16 cellular contexts compared by ENCODE assay signal in genomic region chr5:150082889-150083288, GRCh38. TPM values are rescaled to one million over a fixed set of nuclear protein-coding genes. Genes with fewer than 3 reads are reported as not detected.
DNase-seq lines count a peak whose midpoint lies in the region; ATAC-seq and FAIRE-seq lines count a peak whose summit lies in the region.
"Had no signal": no experiment of that assay in that cellular context is flagged by ENCODE, and none has a peak within 500 bp of the region (broad histone marks: within the 10 kb centered on the region; RNA-seq: fewer than 3 reads in every experiment).

No MANE protein-coding gene starts in this region.

- no peak for DNase-seq in Right ventricle myocardium superior
- DNase-seq in Right ventricle myocardium inferior (ENCODE audit: missing footprints) = no peak
- peak; percentile 26 for DNase-seq in globus pallidus (ENCODE audit: low spot score)
- DNase-seq in neuronal stem cell (ENCODE audit: low spot score) = no peak
- DNase-seq in ureter (ENCODE audit: low spot score) = peak; percentile 32
- no peak for DNase-seq in HTR-8/SVneo (ENCODE audit: insufficient read length, low spot score)
- DNase-seq in A172 (ENCODE audit: low spot score) = no peak
- DNase-seq: activated naive CD8-positive, alpha-beta T cell treated with anti-CD3 and anti-CD28 coated beads, Interleukin-2, amount 10 ng/mL, durations not matched to agents 7 days and 5 days; foreskin keratinocyte; NCI-H748 treated with DMSO at 0.1 percent for 48 hours; occipital lobe had no signal

- H3K27ac ChIP-seq in neuronal stem cell (replicated peaks; ENCODE audit: low read length) = no peak overlapping the region
- H3K27ac ChIP-seq: cardiac muscle cell, foreskin keratinocyte had no signal

- H3K79me1 ChIP-seq in neuronal stem cell (ENCODE audit: low read depth, low read length) = no peaks in the 10 kb centered on the region

- H3K4ac ChIP-seq in neuronal stem cell (ENCODE audit: low read length) = no peak overlapping the region

- H3K4me1 ChIP-seq in neuronal stem cell (ENCODE audit: control insufficient read depth in 2 of 2, insufficient read depth in 1 of 2, low read depth in 1 of 2, low read length in 2 of 2) = peaks cover 11 to 16% of the 10 kb centered on the region in 2 donors
- H3K4me1 ChIP-seq: foreskin keratinocyte had no signal

- peak overlapping the region; percentile 42 for H3K18ac ChIP-seq in neuronal stem cell (ENCODE audit: low read length)

- no peak overlapping the region for H2AFZ ChIP-seq in neuronal stem cell (ENCODE audit: low read length)

- H3K23ac ChIP-seq in neuronal stem cell (ENCODE audit: low read depth, low read length, poor library complexity) = no peak overlapping the region

- no peak for FAIRE-seq in HTR-8/SVneo (lab: Jason Lieb, UNC)
- FAIRE-seq: endometrium, RCC 7860 had no signal

- no peak overlapping the region for H4K8ac ChIP-seq in neuronal stem cell (ENCODE audit: low read depth, low read length)

- H3K36me3 ChIP-seq in neuronal stem cell (replicated peaks in 1 of 2; ENCODE audit: control insufficient read depth in 2 of 2, insufficient read depth in 2 of 2, low read length in 2 of 2) = no peaks in the 10 kb centered on the region
- H3K36me3 ChIP-seq: cardiac muscle cell had no signal

- intact Hi-C loops in Right ventricle myocardium superior (cut with DNase I) (no loop called here), Right ventricle myocardium inferior (cut with DNase I) (no loop called here)

- ATAC-seq in Right ventricle myocardium superior (ENCODE audit: poor library complexity) (peak; percentile 24), Right ventricle myocardium inferior (no peak), GM18870 (IDR thresholded peaks at IDR 0.05; ENCODE audit: unreplicated experiment) (no peak)
- ATAC-seq: foreskin keratinocyte had no signal

- no peak overlapping the region for H3K4me2 ChIP-seq in neuronal stem cell (ENCODE audit: insufficient read depth, low read length, poor library complexity, severe bottlenecking)

- H3K27me3 ChIP-seq in neuronal stem cell (ENCODE audit: control insufficient read depth in 3 of 3, insufficient read depth in 3 of 3, low read depth in 1 of 3, low read length in 3 of 3) = peaks cover 0 to 44% (median 2%) of the 10 kb centered on the region in 3 experiments

- H2BK120ac ChIP-seq in neuronal stem cell (ENCODE audit: low read depth, low read length) = no peak overlapping the region

- H3K4me3 ChIP-seq in neuronal stem cell (ENCODE audit: low read length in 2 of 2) = no peak overlapping the region
- H3K4me3 ChIP-seq: cardiac muscle cell, smooth muscle cell had no signal

- no peak overlapping the region for H2BK5ac ChIP-seq in neuronal stem cell (ENCODE audit: low read length)

- no peak overlapping the region for H4K91ac ChIP-seq in neuronal stem cell (ENCODE audit: low read depth, low read length, poor library complexity)

- no peak overlapping the region for H3K14ac ChIP-seq in neuronal stem cell (ENCODE audit: low read length)

- no peak overlapping the region for H3K9ac ChIP-seq in neuronal stem cell (ENCODE audit: low read depth, low read length, poor library complexity)

- no peak overlapping the region for H2BK15ac ChIP-seq in neuronal stem cell (ENCODE audit: low read length)

- no peak overlapping the region for H2BK12ac ChIP-seq in neuronal stem cell (ENCODE audit: low read length)

- no CpG with 5 or more reads among the region's 6 CpGs for WGBS in neuronal stem cell (ENCODE audit: extremely low coverage in 2 of 2, insufficient read length in 2 of 2, insufficient replicate concordance in 1 of 2), 2 donors

- H2AK5ac ChIP-seq in neuronal stem cell (ENCODE audit: low read depth, low read length) = no peak overlapping the region

- H3K9me3 ChIP-seq in neuronal stem cell (replicated peaks in 1 of 2; ENCODE audit: control insufficient read depth in 2 of 2, insufficient read depth in 1 of 2, low read depth in 1 of 2, low read length in 2 of 2) = no peaks in the 10 kb centered on the region

RNA-seq across cellular contexts. Expression of gene CSF1R, which starts 3.5 kb away (rescaled TPM):
- total RNA-seq in Right ventricle myocardium superior = 19.5 TPM
- total RNA-seq in Right ventricle myocardium inferior = 21.9 TPM
- not detected for polyA plus RNA-seq in neuronal stem cell (2013, experiment 1 of 2)
- polyA plus RNA-seq in neuronal stem cell (2013, experiment 2 of 2) = not detected
- total RNA-seq in ureter = 16.9 TPM
- total RNA-seq in A172 (2014; rRNA removed; shearing (Covaris generic)) = 0.84 and 0.96 TPM in 2 replicates
- total RNA-seq: cardiac muscle cell, foreskin keratinocyte had no signal

Comparison
In these comparisons a context has a peak if more than half of its experiments do, and no peak if none do; other contexts are left out.
1. DNase-seq: peak in globus pallidus (single experiment) and ureter (single experiment); none in Right ventricle myocardium superior (single experiment), Right ventricle myocardium inferior (single experiment), neuronal stem cell (single experiment), HTR-8/SVneo (single experiment) and A172 (single experiment).